8 cellular contexts compared by ENCODE assay signal in genomic region chr13:26062853-26063444, GRCh38. TPM values are rescaled to one million over a fixed set of nuclear protein-coding genes. Genes with fewer than 3 reads are reported as not detected.
A peak's percentile ranks its signal among the peaks of the same experiment; 100 is the strongest.
DNase-seq lines count a peak whose midpoint lies in the region; ATAC-seq, FAIRE-seq and TF ChIP-seq lines count a peak whose summit lies in the region.

No MANE protein-coding gene starts in this region.

- ATAC-seq in right cardiac atrium (peak; percentile 76 to 89), GM18502 (IDR thresholded peaks at IDR 0.05; ENCODE audit: poor library complexity, unreplicated experiment) (no peak)

- WGBS in right cardiac atrium = 52% methylated on average over 5 of the region's 5 CpGs
- WGBS in smooth muscle cell (ENCODE audit: low lambda C conversion rate) = 62% methylated on average over 5 of the region's 5 CpGs

- DNase-seq in COLO829 (ENCODE audit: low spot score) (peak; percentile 91), HEK293T (ENCODE audit: extremely low spot score) (peak; percentile 18), NOMO-1 (lab: John Stamatoyannopoulos, UW; ENCODE audit: unreplicated experiment in 2 of 2) (peak; percentile 64 to 70), amniotic stem cell (lab: John Stamatoyannopoulos, UW) (peak; percentile 59), right cardiac atrium (peak in 1 of 3 donors; percentile 20), smooth muscle cell (lab: John Stamatoyannopoulos, UW; ENCODE audit: unreplicated experiment) (no peak), GM12891 (ENCODE audit: insufficient read length, low spot score) (no peak)

- no peak for TF ChIP-seq POLR2A in GM12891 (IDR thresholded peaks at IDR 0.05; ENCODE audit: low read depth, low read length)

- no peak overlapping the region for H3K4me2 ChIP-seq in smooth muscle cell

- no peak overlapping the region for H3K9ac ChIP-seq in smooth muscle cell (ENCODE audit: low read depth)

- no peaks in the 10 kb centered on the region for H3K36me3 ChIP-seq in smooth muscle cell (ENCODE audit: low read depth)

- peak; percentile 61 for TF ChIP-seq CTCF in smooth muscle cell (IDR thresholded peaks at IDR 0.05; ENCODE audit: borderline replicate concordance, insufficient read depth, poor library complexity, severe bottlenecking)

- CTCF ChIA-PET in HEK293T (lab: Yijun Ruan, JAX) = interaction anchor here (1.2 to 1.4 kb wide), 2 partner anchors 12 to 488 kb away, joined by 5 read pairs; no protein-coding TSS in a partner anchor

- H3K79me2 ChIP-seq in smooth muscle cell (ENCODE audit: low read depth) = no peaks in the 10 kb centered on the region

- no peaks in the 10 kb centered on the region for H3K4me1 ChIP-seq in right cardiac atrium (ENCODE audit: control insufficient read depth, insufficient read depth, low read length)
- peaks cover 22% of the 10 kb centered on the region for H3K4me1 ChIP-seq in smooth muscle cell (ENCODE audit: low read depth)

- H3K4me3 ChIP-seq in right cardiac atrium (ENCODE audit: low read length) (no peak overlapping the region), smooth muscle cell (no peak overlapping the region)

- POLR2A ChIA-PET in HEK293T (lab: Yijun Ruan, JAX) = no interaction called here

- peaks cover 5% of the 10 kb centered on the region for H3F3A ChIP-seq in smooth muscle cell (ENCODE audit: low read depth)

- no peaks in the 10 kb centered on the region for H3K9me3 ChIP-seq in right cardiac atrium (ENCODE audit: control insufficient read depth, low read length)
- H3K9me3 ChIP-seq in smooth muscle cell (replicated peaks; ENCODE audit: low read depth) = no peaks in the 10 kb centered on the region

- H4K20me1 ChIP-seq in smooth muscle cell (ENCODE audit: low read depth) = no peaks in the 10 kb centered on the region

- no peak overlapping the region for H2AFZ ChIP-seq in smooth muscle cell (ENCODE audit: low read depth)

- H3K27ac ChIP-seq in right cardiac atrium (ENCODE audit: low read length) (no peak overlapping the region), smooth muscle cell (ENCODE audit: low read depth) (no peak overlapping the region)

- FAIRE-seq in GM12891 (lab: Jason Lieb, UNC) = no peak

- H3K27me3 ChIP-seq in right cardiac atrium (ENCODE audit: control insufficient read depth, insufficient read depth) = no peaks in the 10 kb centered on the region
- peaks cover 16% of the 10 kb centered on the region for H3K27me3 ChIP-seq in smooth muscle cell (ENCODE audit: low read depth)

- intact Hi-C loops in right cardiac atrium (cut with DNase I) = loop anchor here in 3 of 4 donors (5.0 kb wide), 1 partner anchor 491 kb away; no protein-coding TSS in a partner anchor

TF ChIP-seq in HEK293T, 16 proteins besides CTCF, POLR2A, EP300 and RAD21:
- TF ChIP-seq ARNT (IDR thresholded peaks at IDR 0.05) (no peak), NFRKB (IDR thresholded peaks at IDR 0.05) (no peak), LEF1 (IDR thresholded peaks at IDR 0.05; ENCODE audit: borderline replicate concordance) (no peak), L3MBTL2 (conservative IDR thresholded peaks at IDR 0.05) (no peak), SUZ12 (IDR thresholded peaks at IDR 0.05) (no peak), SP1 (IDR thresholded peaks at IDR 0.05) (no peak), TARDBP (IDR thresholded peaks at IDR 0.05) (no peak), FOXA1 (IDR thresholded peaks at IDR 0.05) (no peak), PKNOX1 (IDR thresholded peaks at IDR 0.05) (no peak), HDGF (IDR thresholded peaks at IDR 0.05; ENCODE audit: borderline replicate concordance) (no peak)

TF ChIP-seq in GM12891, 5 proteins besides CTCF, POLR2A, EP300 and RAD21:
- TF ChIP-seq POU2F2 (IDR thresholded peaks at IDR 0.05; ENCODE audit: low read depth, low read length) (no peak), TAF1 (IDR thresholded peaks at IDR 0.05; ENCODE audit: low read depth, low read length) (no peak), SPI1 (IDR thresholded peaks at IDR 0.05; ENCODE audit: low read depth, low read length) (no peak), PAX5 (IDR thresholded peaks at IDR 0.05; ENCODE audit: insufficient read depth, low read length, severe bottlenecking) (no peak), POLR2AphosphoS5 (IDR thresholded peaks at IDR 0.05; ENCODE audit: low read depth, low read length) (no peak)
TF ChIP-seq in GM12891: peak in this region for 0.

RNA-seq across cellular contexts. Expression of gene SHISA2, which starts 11.1 kb away (rescaled TPM):
- total RNA-seq in right cardiac atrium (under 1 TPM in 3 of 4 donors, not detected in 1; 0.12 to 0.34 (median 0.22) TPM), smooth muscle cell (0.81 and 0.99 TPM in 2 replicates)
- polyA plus RNA-seq in right cardiac atrium (0.07 TPM), smooth muscle cell (0.14 and 0.63 TPM in 2 replicates)
- not detected for polyA plus RNA-seq in GM12891 (2012; ENCODE audit: low read depth, missing spikeins)

Comparison
In these comparisons a context has a peak if more than half of its experiments do, and no peak if none do; other contexts are left out.
1. DNase-seq: peak in COLO829 (single experiment), HEK293T (single experiment), NOMO-1 (2 of 2) and amniotic stem cell (single experiment); none in smooth muscle cell (single experiment) and GM12891 (single experiment).